In the genomic region with DNA sequence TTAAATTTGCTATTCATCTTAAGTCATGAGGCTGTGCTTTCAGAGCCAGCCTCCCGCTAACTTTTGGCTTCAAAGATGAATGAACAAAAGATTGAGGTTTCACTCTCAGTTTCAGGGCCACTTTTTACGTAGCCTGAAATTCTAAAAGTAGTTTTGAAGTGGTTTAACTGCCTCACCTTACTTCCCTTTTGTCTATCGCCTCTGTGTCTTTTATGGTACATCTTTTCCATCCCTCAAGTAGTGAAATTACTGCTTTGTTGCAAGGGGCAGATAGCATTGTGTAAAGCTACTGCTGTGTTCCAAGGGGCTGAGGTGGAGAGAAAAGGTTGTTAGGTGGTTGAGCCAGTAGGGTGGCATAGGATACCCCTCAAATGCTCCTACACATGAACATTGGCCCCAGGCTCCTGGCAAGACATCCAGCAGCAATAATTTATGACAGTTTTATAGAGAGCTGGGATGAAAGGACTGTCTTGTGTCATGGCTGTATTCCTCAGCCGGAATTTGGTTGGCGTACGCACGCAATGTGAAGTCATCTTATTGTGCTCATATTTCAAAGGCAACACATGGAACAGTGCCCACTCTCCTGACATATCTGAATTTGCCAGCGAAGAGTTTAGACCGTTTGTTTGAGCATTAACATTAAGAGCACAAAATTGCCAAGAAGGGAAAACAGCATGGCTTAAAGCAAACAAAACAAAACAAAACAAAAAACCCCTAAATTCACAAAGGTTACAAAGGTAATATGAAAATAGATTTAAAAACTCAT, we compare ENCODE assay signal across 1 cellular context.
A peak's percentile ranks its signal among the peaks of the same experiment; 100 is the strongest.
TF ChIP-seq lines count a peak whose summit lies in the region.

No MANE protein-coding gene starts in this region.

TF ChIP-seq in IMR-90, 13 proteins besides CTCF, POLR2A, EP300 and RAD21 (continued from another document):
- TF ChIP-seq CEBPB (IDR thresholded peaks at IDR 0.05; ENCODE audit: low read depth, low read length) (peak; percentile 66; the same call in 1 of the 2 replicates), RCOR1 (IDR thresholded peaks at IDR 0.05; ENCODE audit: insufficient replicate concordance, low read length) (no peak), MAZ (IDR thresholded peaks at IDR 0.05; ENCODE audit: borderline replicate concordance, low read depth, low read length) (no peak), BHLHE40 (IDR thresholded peaks at IDR 0.05; ENCODE audit: low read depth, low read length) (no peak), FOS (IDR thresholded peaks at IDR 0.05; ENCODE audit: low read depth, low read length) (no peak)
- TF ChIP-seq, protein P1, sequence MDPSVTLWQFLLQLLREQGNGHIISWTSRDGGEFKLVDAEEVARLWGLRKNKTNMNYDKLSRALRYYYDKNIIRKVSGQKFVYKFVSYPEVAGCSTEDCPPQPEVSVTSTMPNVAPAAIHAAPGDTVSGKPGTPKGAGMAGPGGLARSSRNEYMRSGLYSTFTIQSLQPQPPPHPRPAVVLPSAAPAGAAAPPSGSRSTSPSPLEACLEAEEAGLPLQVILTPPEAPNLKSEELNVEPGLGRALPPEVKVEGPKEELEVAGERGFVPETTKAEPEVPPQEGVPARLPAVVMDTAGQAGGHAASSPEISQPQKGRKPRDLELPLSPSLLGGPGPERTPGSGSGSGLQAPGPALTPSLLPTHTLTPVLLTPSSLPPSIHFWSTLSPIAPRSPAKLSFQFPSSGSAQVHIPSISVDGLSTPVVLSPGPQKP (IDR thresholded peaks at IDR 0.05; ENCODE audit: borderline replicate concordance, low read depth, low read length), result no peak
